Comparison of ENCODE assay signal across 25 cellular contexts in genomic region chr18:55048892-55049291, GRCh38.
A peak's percentile ranks its signal among the peaks of the same experiment; 100 is the strongest.
DNase-seq lines count a peak whose midpoint lies in the region; ATAC-seq, FAIRE-seq and TF ChIP-seq lines count a peak whose summit lies in the region.
"Had no signal": no experiment of that assay in that cellular context is flagged by ENCODE, and none has a peak within 500 bp of the region (broad histone marks: within the 10 kb centered on the region; RNA-seq: fewer than 3 reads in every experiment).

No MANE protein-coding gene starts in this region.

- no peak overlapping the region for H2AK5ac ChIP-seq in mesendoderm (ENCODE audit: low read length)

- no peaks in the 10 kb centered on the region for H3K36me3 ChIP-seq in mesendoderm (ENCODE audit: control insufficient read depth, insufficient read depth, low read length)
- H3K36me3 ChIP-seq: brain microvascular endothelial cell, neutrophil, sigmoid colon, thyroid gland had no signal

- H4K8ac ChIP-seq in mesendoderm (ENCODE audit: low read depth, low read length) = no peak overlapping the region

- no peaks in the 10 kb centered on the region for H3K27me3 Mint-ChIP-seq in activated B cell treated with CpG ODN at 0.5 μM for 24 hours
- H3K27me3 Mint-ChIP-seq: B cell had no signal

- no peak overlapping the region for H3K56ac ChIP-seq in mesendoderm (ENCODE audit: low read length)

- no peaks in the 10 kb centered on the region for H3K4me1 ChIP-seq in mesendoderm (ENCODE audit: control insufficient read depth, low read depth, low read length)
- H3K4me1 ChIP-seq: sigmoid colon, thyroid gland had no signal

- CTCF ChIA-PET in activated B cell treated with CpG ODN at 0.5 μM for 24 hours (lab: Charles Lee) = no interaction called here

- H3K79me1 ChIP-seq in mesendoderm (ENCODE audit: low read length) = no peaks in the 10 kb centered on the region

- no peak overlapping the region for H3K4me2 ChIP-seq in mesendoderm (ENCODE audit: low read length)

- H3K4me3 ChIP-seq in AG09309 (ENCODE audit: control insufficient read depth, low read depth, low read length) = no peak overlapping the region
- H3K4me3 ChIP-seq in foreskin fibroblast (ENCODE audit: low read depth in 1 of 2, low read length in 2 of 2) = no peak overlapping the region
- no peak overlapping the region for H3K4me3 ChIP-seq in mesendoderm (ENCODE audit: low read length)
- H3K4me3 ChIP-seq: dorsolateral prefrontal cortex, sigmoid colon, thyroid gland had no signal

- H4K5ac ChIP-seq in mesendoderm (ENCODE audit: low read length) = no peak overlapping the region

- peak; percentile 23 for DNase-seq in AG09309 (ENCODE audit: low read depth)
- peak; percentile 15 for DNase-seq in HTR-8/SVneo (ENCODE audit: insufficient read length, low spot score)
- DNase-seq in activated B cell treated with CpG ODN at 0.5 μM for 24 hours = no peak
- DNase-seq in foreskin fibroblast = peak; percentile 23 to 63
- no peak for DNase-seq in mesendoderm
- DNase-seq: activated CD4-positive, CD25-positive, alpha-beta regulatory T cell; activated naive CD4-positive, alpha-beta T cell; brain microvascular endothelial cell; DMS 273 treated with DMSO at 0.1 percent for 48 hours; dorsolateral prefrontal cortex; H7; KG1; NCI-H1436 treated with DMSO at 0.1 percent for 48 hours; NCI-H446; sigmoid colon; stimulated activated CD4-positive, alpha-beta T cell treated with anti-CD3 and anti-CD28 coated beads, Interleukin-2, amount 100 ng/mL, for 48 hours; stimulated activated CD8-positive, alpha-beta memory T cell treated with anti-CD3 and anti-CD28 coated beads, Interleukin-4, amount 100 ng/mL, for 48 hours; thyroid gland had no signal

- no peak overlapping the region for H2BK5ac ChIP-seq in mesendoderm (ENCODE audit: low read length)

- H3K9ac ChIP-seq in mesendoderm (ENCODE audit: low read length) = no peak overlapping the region

- intact Hi-C loops in activated B cell treated with CpG ODN at 0.5 μM for 24 hours (cut with micrococcal nuclease) = no loop called here

- TF ChIP-seq CTCF in AG09309 (IDR thresholded peaks at IDR 0.05; ENCODE audit: control insufficient read depth, insufficient read depth, low read depth, low read length, missing control alignments) = no peak
- TF ChIP-seq CTCF in activated B cell treated with CpG ODN at 0.5 μM for 24 hours (IDR thresholded peaks at IDR 0.05) = no peak
- no peak for TF ChIP-seq CTCF in foreskin fibroblast (IDR thresholded peaks at IDR 0.05; ENCODE audit: low read depth, low read length)

- peaks cover 5% of the 10 kb centered on the region for H3K4me1 Mint-ChIP-seq in activated B cell treated with CpG ODN at 0.5 μM for 24 hours
- H3K4me1 Mint-ChIP-seq: B cell, mesothelial cell of epicardium had no signal

- WGBS in mesendoderm (ENCODE audit: extremely low coverage, insufficient coverage, low lambda C conversion rate) = no CpG with 5 or more reads among the region's 3 CpGs

- H3K27ac ChIP-seq in mesendoderm (ENCODE audit: low read depth, low read length) = no peak overlapping the region
- H3K27ac ChIP-seq: brain microvascular endothelial cell, neutrophil, sigmoid colon, thyroid gland had no signal

- POLR2A ChIA-PET in activated B cell treated with CpG ODN at 0.5 μM for 24 hours (lab: Charles Lee) = no interaction called here

- no peaks in the 10 kb centered on the region for H3K79me2 ChIP-seq in mesendoderm (ENCODE audit: control insufficient read depth, insufficient read depth, low read length)

- no peaks in the 10 kb centered on the region for H3K27me3 ChIP-seq in mesendoderm (ENCODE audit: insufficient read depth, low read length, poor library complexity)
- H3K27me3 ChIP-seq: brain microvascular endothelial cell, dorsolateral prefrontal cortex, neutrophil, sigmoid colon, thyroid gland had no signal

- H3K36me3 Mint-ChIP-seq in activated B cell treated with CpG ODN at 0.5 μM for 24 hours (ENCODE audit: low read depth) = no peaks in the 10 kb centered on the region
- H3K36me3 Mint-ChIP-seq: mesothelial cell of epicardium had no signal

- peak overlapping the region; percentile 57 for H3K27ac Mint-ChIP-seq in activated B cell treated with CpG ODN at 0.5 μM for 24 hours
- H3K27ac Mint-ChIP-seq: B cell, mesothelial cell of epicardium had no signal

- H2BK120ac ChIP-seq in mesendoderm (ENCODE audit: low read depth, low read length) = no peak overlapping the region

- H3K9me3 Mint-ChIP-seq in activated B cell treated with CpG ODN at 0.5 μM for 24 hours = peaks cover 3% of the 10 kb centered on the region
- H3K9me3 Mint-ChIP-seq: mesothelial cell of epicardium had no signal

- no peak overlapping the region for H3K4ac ChIP-seq in mesendoderm (ENCODE audit: low read depth, low read length)

- no peak for FAIRE-seq in HTR-8/SVneo (lab: Jason Lieb, UNC)
- FAIRE-seq: islet of Langerhans had no signal

- H2BK15ac ChIP-seq in mesendoderm (replicated peaks; ENCODE audit: low read depth) = no peak overlapping the region

- peak; percentile 14 for ATAC-seq in activated B cell treated with CpG ODN at 0.5 μM for 24 hours (ENCODE audit: low read depth)
- no peak for ATAC-seq in HG02610 (IDR thresholded peaks at IDR 0.05; ENCODE audit: unreplicated experiment)
- no peak for ATAC-seq in HG03159 (IDR thresholded peaks at IDR 0.05; ENCODE audit: unreplicated experiment)
- no peak for ATAC-seq in HG03025 (IDR thresholded peaks at IDR 0.05; ENCODE audit: low FRiP score, unreplicated experiment)

- no peak overlapping the region for H3K23ac ChIP-seq in mesendoderm (ENCODE audit: low read length)

- no peak overlapping the region for H3K4me3 Mint-ChIP-seq in activated B cell treated with CpG ODN at 0.5 μM for 24 hours
- H3K4me3 Mint-ChIP-seq: B cell, mesothelial cell of epicardium had no signal

- H3K18ac ChIP-seq in mesendoderm (ENCODE audit: low read length) = no peak overlapping the region

Comparison
In these comparisons a context has a peak if more than half of its experiments do, and no peak if none do; other contexts are left out.
1. DNase-seq: peak in AG09309 (single experiment), HTR-8/SVneo (single experiment) and foreskin fibroblast (2 of 2); none in activated B cell treated with CpG ODN at 0.5 μM for 24 hours (single experiment) and mesendoderm (single experiment).